25 cellular contexts compared by ENCODE assay signal in genomic region chr20:49753133-49753532, GRCh38.
"Had no signal": no experiment of that assay in that cellular context is flagged by ENCODE, and none has a peak within 500 bp of the region (broad histone marks: within the 10 kb centered on the region; RNA-seq: fewer than 3 reads in every experiment).

No MANE protein-coding gene starts in this region.

- H3K27me3 ChIP-seq: dorsolateral prefrontal cortex, gastrocnemius medialis, heart right ventricle, left lung, neutrophil, spleen, testis, tibial nerve, upper lobe of right lung, vagina had no signal

- ATAC-seq: esophagus mucosa; gastrocnemius medialis; heart right ventricle; left lung; lower lobe of right lung; naive thymus-derived CD4-positive, alpha-beta T cell; sciatic nerve; stimulated activated naive B cell treated with anti-CD40 and anti-IgM and Interleukin-4, amounts not matched to agents 10 μg/mL and 1 μg/mL and 100 μg/mL, for 72 hours; stimulated activated naive CD8-positive, alpha-beta T cell treated with anti-CD3 and anti-CD28 coated beads, Interleukin-15, amount 100 ng/mL, for 72 hours; upper lobe of right lung had no signal

- DNase-seq: dorsolateral prefrontal cortex; effector CD8-positive, alpha-beta T cell; heart right ventricle; islet precursor cell; left lung; lower lobe of right lung; naive thymus-derived CD4-positive, alpha-beta T cell; nephron progenitor cell; psoas muscle; retina; spleen; stimulated activated CD4-positive, alpha-beta T cell treated with anti-CD3 and anti-CD28 coated beads, Interleukin-15, amount 100 ng/mL, for 24 hours; stimulated activated CD4-positive, alpha-beta T cell treated with anti-CD3 and anti-CD28 coated beads, Interleukin-1b, Interleukin-23, amount 100 ng/mL, for 48 hours; stimulated activated CD4-positive, alpha-beta T cell treated with anti-CD3 and anti-CD28 coated beads, Interleukin-4, amount 100 ng/mL, for 24 hours; stimulated activated naive B cell treated with anti-CD40 and anti-IgM and Interleukin-4, amounts not matched to agents 10 μg/mL and 1 μg/mL and 100 μg/mL, for 72 hours; stimulated activated naive CD8-positive, alpha-beta T cell treated with anti-CD3 and anti-CD28 coated beads, Interleukin-15, amount 100 ng/mL, for 72 hours; testis; upper lobe of right lung had no signal

- H3K9me3 ChIP-seq: gastrocnemius medialis, left lung, lower lobe of right lung, neutrophil, psoas muscle, spleen, testis, upper lobe of right lung, vagina had no signal

- H3K36me3 ChIP-seq: gastrocnemius medialis, heart right ventricle, left lung, lower lobe of right lung, neutrophil, spleen, tibial nerve, upper lobe of right lung, vagina had no signal

- H3K4me3 ChIP-seq: coronary artery, dorsolateral prefrontal cortex, gastrocnemius medialis, heart right ventricle, left lung, lower lobe of right lung, psoas muscle, spleen, testis, tibial nerve, upper lobe of right lung, vagina had no signal

- H3K27ac ChIP-seq: coronary artery, dorsolateral prefrontal cortex, heart right ventricle, left lung, lower lobe of right lung, neutrophil, psoas muscle, spleen, testis, tibial nerve, upper lobe of right lung, vagina had no signal
